In the genomic region with DNA sequence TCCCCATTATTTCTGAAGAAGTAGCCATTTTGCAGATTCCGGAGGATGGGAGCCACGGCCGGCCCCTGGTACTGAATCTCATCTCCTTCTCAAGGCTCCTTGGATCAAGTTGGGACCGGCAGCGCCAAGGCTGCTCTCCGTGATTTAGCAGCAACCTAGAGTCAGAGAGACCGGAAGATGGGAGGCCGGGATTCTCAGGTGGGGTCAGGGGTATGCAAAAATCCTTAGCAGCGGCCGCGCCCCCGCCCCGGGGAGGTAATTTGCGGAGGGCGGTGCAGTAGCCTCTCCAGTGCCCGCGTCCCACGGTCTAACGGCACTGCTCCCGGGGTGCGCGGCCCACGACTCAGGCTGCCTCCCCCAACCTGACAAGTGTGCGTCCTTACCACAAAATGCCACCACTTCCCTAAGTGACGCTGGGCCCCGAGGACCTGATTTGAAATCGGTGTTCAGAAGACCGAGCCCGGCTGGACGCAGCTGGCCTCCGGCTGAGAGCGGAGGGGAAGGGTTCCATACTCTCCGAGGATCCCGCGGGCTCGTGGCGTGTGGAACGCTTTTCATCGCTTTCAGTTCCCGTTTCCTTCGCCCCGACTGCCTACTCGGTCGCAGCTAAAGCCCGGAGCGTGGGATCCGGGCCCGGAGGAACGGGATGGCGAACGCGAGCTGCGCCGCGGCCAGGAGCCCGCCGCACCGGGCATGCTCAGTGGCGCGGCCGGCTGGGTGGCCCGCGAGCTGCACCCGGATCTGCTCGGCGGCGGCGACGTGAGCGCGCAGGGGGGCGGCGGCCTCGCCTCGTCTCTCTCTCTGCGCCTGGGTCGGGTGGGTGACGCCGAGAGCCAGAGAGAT, we compare ENCODE assay signal across 8 cellular contexts. TPM values are rescaled to one million over a fixed set of nuclear protein-coding genes. Genes with fewer than 3 reads are reported as not detected.
DNase-seq lines count a peak whose midpoint lies in the region; ATAC-seq and TF ChIP-seq lines count a peak whose summit lies in the region.

A gene with protein sequence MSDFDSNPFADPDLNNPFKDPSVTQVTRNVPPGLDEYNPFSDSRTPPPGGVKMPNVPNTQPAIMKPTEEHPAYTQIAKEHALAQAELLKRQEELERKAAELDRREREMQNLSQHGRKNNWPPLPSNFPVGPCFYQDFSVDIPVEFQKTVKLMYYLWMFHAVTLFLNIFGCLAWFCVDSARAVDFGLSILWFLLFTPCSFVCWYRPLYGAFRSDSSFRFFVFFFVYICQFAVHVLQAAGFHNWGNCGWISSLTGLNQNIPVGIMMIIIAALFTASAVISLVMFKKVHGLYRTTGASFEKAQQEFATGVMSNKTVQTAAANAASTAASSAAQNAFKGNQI (plus strand): TSS at position 787 of the 843 bp plus-strand sequence. CDS start 55 bp downstream, at position 842.

- no peaks in the 10 kb centered on the region for H3K9me2 ChIP-seq in GM23338 (ENCODE audit: insufficient read depth)

- H3K79me2 ChIP-seq in GM23338 (replicated peaks; ENCODE audit: insufficient read depth), result peaks cover 36% of the 10 kb centered on the region

- CTCF ChIA-PET in RWPE1 (lab: Yijun Ruan, JAX), result interaction anchor here (0.5 to 1.3 kb wide), 7 partner anchors 12 to 348 kb away, joined by 3 to 5 read pairs (median 3); no protein-coding TSS in a partner anchor

- 0 out of 2 replicates have a peak, but pooled peaks cover 14% of the 10 kb centered on the region for H4K20me1 ChIP-seq in GM23338 (replicated peaks; ENCODE audit: insufficient read depth)

- H3K36me3 Mint-ChIP-seq in GM23338 (ENCODE audit: low read depth) (peaks cover 3% of the 10 kb centered on the region; the same call in 1 of the 3 replicates), nephron (ENCODE audit: low read depth) (peaks cover 7% of the 10 kb centered on the region)
- H3K36me3 Mint-ChIP-seq in activated T-helper 2 cell treated with anti-CD3 and anti-CD28 coated beads, Interferon-gamma antibody, Interleukin-2, Interleukin-4, amounts not matched to agents 10 μg/mL and 5 μg/mL and 100 μg/mL, durations not matched to agents 14 hours and 24 hours and 36 hours (ENCODE audit: low read depth), result peaks cover 20% of the 10 kb centered on the region
- H3K36me3 Mint-ChIP-seq in stimulated activated naive CD8-positive, alpha-beta T cell treated with anti-CD3 and anti-CD28 coated beads, Interleukin-15, Interleukin-2, amounts not matched to agents 100 ng/mL and 50 ng/mL, for 24 hours (ENCODE audit: low read depth), result peaks cover 18% of the 10 kb centered on the region

- H3K27ac ChIP-seq in GM23338 (ENCODE audit: low read depth), result peak within 1 kb of the TSS; percentile 97
- peak within 1 kb of the TSS; percentile 92 for H3K27ac ChIP-seq in RWPE1

- peak within 1 kb of the TSS; percentile 82 for H3K4me2 ChIP-seq in GM23338

- peak; percentile 89 for ATAC-seq in GM23338

- peaks cover 18% of the 10 kb centered on the region for H3K4me1 ChIP-seq in GM23338 (ENCODE audit: insufficient read depth)

- TF ChIP-seq CTCF in GM23338 (conservative IDR thresholded peaks at IDR 0.05; ENCODE audit: low read depth in 2 of 2) (peak in 1 of 2 experiments; percentile 23; a peak in 1 of 4 replicates), RWPE1 (conservative IDR thresholded peaks at IDR 0.05; ENCODE audit: low read depth) (peak; percentile 58), fibroblast of pulmonary artery (IDR thresholded peaks at IDR 0.05; ENCODE audit: low read length, missing control alignments) (no peak), nephron (IDR thresholded peaks at IDR 0.05; ENCODE audit: unreplicated experiment in 3 of 3) (peak; percentile 45 to 53 (median 51))

- H3K4me3 ChIP-seq in GM23338, result peak within 1 kb of the TSS; percentile 99
- H3K4me3 ChIP-seq in fibroblast of pulmonary artery (replicated peaks; ENCODE audit: low read depth, low read length), result peak within 1 kb of the TSS; percentile 95

- peaks cover 31% of the 10 kb centered on the region for H3K4me1 Mint-ChIP-seq in GM23338
- peaks cover 29% of the 10 kb centered on the region for H3K4me1 Mint-ChIP-seq in activated T-helper 2 cell treated with anti-CD3 and anti-CD28 coated beads, Interferon-gamma antibody, Interleukin-2, Interleukin-4, amounts not matched to agents 10 μg/mL and 5 μg/mL and 100 μg/mL, durations not matched to agents 14 hours and 24 hours and 36 hours (ENCODE audit: low read depth)
- H3K4me1 Mint-ChIP-seq in nephron, result peaks cover 32% of the 10 kb centered on the region
- H3K4me1 Mint-ChIP-seq in stimulated activated naive CD8-positive, alpha-beta T cell treated with anti-CD3 and anti-CD28 coated beads, Interleukin-15, Interleukin-2, amounts not matched to agents 100 ng/mL and 50 ng/mL, for 24 hours (ENCODE audit: low read depth), result peaks cover 41% of the 10 kb centered on the region

- peaks cover 4% of the 10 kb centered on the region; the same call in 1 of the 2 replicates for H3F3A ChIP-seq in GM23338 (replicated peaks; ENCODE audit: low read depth)

- DNase-seq in ELF-1 (ENCODE audit: low read depth, low spot score), result peak; percentile 96
- DNase-seq in GM23338 (ENCODE audit: low spot score), result peak; percentile 97
- DNase-seq in LHCN-M2 (ENCODE audit: low read depth), result peak; percentile 89
- peak; percentile 94 for DNase-seq in RWPE1 (ENCODE audit: low spot score)
- peak; percentile 91 for DNase-seq in activated T-helper 2 cell treated with anti-CD3 and anti-CD28 coated beads, Interferon-gamma antibody, Interleukin-2, Interleukin-4, amounts not matched to agents 10 μg/mL and 5 μg/mL and 100 μg/mL, durations not matched to agents 14 hours and 24 hours and 36 hours (ENCODE audit: low spot score)
- DNase-seq in fibroblast of pulmonary artery (ENCODE audit: low read depth), result peak; percentile 94

- H3K9me3 Mint-ChIP-seq in GM23338, result no peaks in the 10 kb centered on the region
- H3K9me3 Mint-ChIP-seq in activated T-helper 2 cell treated with anti-CD3 and anti-CD28 coated beads, Interferon-gamma antibody, Interleukin-2, Interleukin-4, amounts not matched to agents 10 μg/mL and 5 μg/mL and 100 μg/mL, durations not matched to agents 14 hours and 24 hours and 36 hours, result no peaks in the 10 kb centered on the region
- H3K9me3 Mint-ChIP-seq in nephron, result no peaks in the 10 kb centered on the region
- no peaks in the 10 kb centered on the region for H3K9me3 Mint-ChIP-seq in stimulated activated naive CD8-positive, alpha-beta T cell treated with anti-CD3 and anti-CD28 coated beads, Interleukin-15, Interleukin-2, amounts not matched to agents 100 ng/mL and 50 ng/mL, for 24 hours

- POLR2A ChIA-PET in RWPE1 (lab: Yijun Ruan, JAX; ENCODE audit: low non-redundant PET), result interaction anchor here (1.4 kb wide), 1 partner anchor 66 kb away, joined by 10 read pairs; a partner anchor contains a TSS

- no peaks in the 10 kb centered on the region for H3K36me3 ChIP-seq in GM23338 (ENCODE audit: insufficient read depth)

- intact Hi-C loops in activated T-helper 2 cell treated with anti-CD3 and anti-CD28 coated beads, Interferon-gamma antibody, Interleukin-2, Interleukin-4, amounts not matched to agents 10 μg/mL and 5 μg/mL and 100 μg/mL, durations not matched to agents 14 hours and 24 hours and 36 hours (cut with micrococcal nuclease), result loop anchor here (1.0 kb wide), 1 partner anchor 66 kb away; a partner anchor contains a TSS

- H3K4me3 Mint-ChIP-seq in GM23338, result peak within 1 kb of the TSS; percentile 84
- peak within 1 kb of the TSS; percentile 95 for H3K4me3 Mint-ChIP-seq in activated T-helper 2 cell treated with anti-CD3 and anti-CD28 coated beads, Interferon-gamma antibody, Interleukin-2, Interleukin-4, amounts not matched to agents 10 μg/mL and 5 μg/mL and 100 μg/mL, durations not matched to agents 14 hours and 24 hours and 36 hours (ENCODE audit: low read depth)
- H3K4me3 Mint-ChIP-seq in nephron, result peak within 1 kb of the TSS; percentile 89 to 98 (median 95)
- H3K4me3 Mint-ChIP-seq in stimulated activated naive CD8-positive, alpha-beta T cell treated with anti-CD3 and anti-CD28 coated beads, Interleukin-15, Interleukin-2, amounts not matched to agents 100 ng/mL and 50 ng/mL, for 24 hours, result peak within 1 kb of the TSS; percentile 97

- H2AFZ ChIP-seq in GM23338, result peak within 1 kb of the TSS; percentile 99

- no peaks in the 10 kb centered on the region for H3K27me3 ChIP-seq in GM23338 (ENCODE audit: insufficient read depth)

- H3K27ac Mint-ChIP-seq in GM23338 (peak within 1 kb of the TSS; percentile 95), nephron (peak within 1 kb of the TSS; percentile 92 to 96 (median 94))
- H3K27ac Mint-ChIP-seq in activated T-helper 2 cell treated with anti-CD3 and anti-CD28 coated beads, Interferon-gamma antibody, Interleukin-2, Interleukin-4, amounts not matched to agents 10 μg/mL and 5 μg/mL and 100 μg/mL, durations not matched to agents 14 hours and 24 hours and 36 hours, result peak within 1 kb of the TSS; percentile 94
- peak within 1 kb of the TSS; percentile 97 for H3K27ac Mint-ChIP-seq in stimulated activated naive CD8-positive, alpha-beta T cell treated with anti-CD3 and anti-CD28 coated beads, Interleukin-15, Interleukin-2, amounts not matched to agents 100 ng/mL and 50 ng/mL, for 24 hours

- H3K27me3 Mint-ChIP-seq in GM23338 (ENCODE audit: insufficient read depth, low read depth, poor library complexity) (peaks cover 7% of the 10 kb centered on the region), nephron (ENCODE audit: low read depth) (no peaks in the 10 kb centered on the region)
- no peaks in the 10 kb centered on the region for H3K27me3 Mint-ChIP-seq in activated T-helper 2 cell treated with anti-CD3 and anti-CD28 coated beads, Interferon-gamma antibody, Interleukin-2, Interleukin-4, amounts not matched to agents 10 μg/mL and 5 μg/mL and 100 μg/mL, durations not matched to agents 14 hours and 24 hours and 36 hours (ENCODE audit: low read depth)
- H3K27me3 Mint-ChIP-seq in stimulated activated naive CD8-positive, alpha-beta T cell treated with anti-CD3 and anti-CD28 coated beads, Interleukin-15, Interleukin-2, amounts not matched to agents 100 ng/mL and 50 ng/mL, for 24 hours, result no peaks in the 10 kb centered on the region

TF ChIP-seq in GM23338, 12 proteins besides CTCF, POLR2A, EP300 and RAD21 (continues in another document):
- no peak for TF ChIP-seq ZNF331 (CRISPR knock-in tag; IDR thresholded peaks at IDR 0.05; ENCODE audit: low read depth)

RNA-seq across cellular contexts. Expression of the gene that starts here (rescaled TPM):
- total RNA-seq in GM23338 (2014; rRNA removed; shearing (Covaris generic)), result 53.0 and 53.9 TPM in 2 replicates
- polyA plus RNA-seq in GM23338 (2016; fragmentation: Nextera tagmentation; extraction: Ambion mirVana), result 22.1 and 26.8 TPM in 2 replicates
- 50.7 and 53.8 TPM in 2 replicates for total RNA-seq in LHCN-M2 (2014; rRNA removed)
- 13.9 TPM for polyA plus RNA-seq in LHCN-M2 (2012)
- 17.1 and 17.7 TPM in 2 replicates for total RNA-seq in activated T-helper 2 cell treated with anti-CD3 and anti-CD28 coated beads, Interferon-gamma antibody, Interleukin-2, Interleukin-4, amounts not matched to agents 10 μg/mL and 5 μg/mL and 100 μg/mL, durations not matched to agents 14 hours and 24 hours and 36 hours

Comparison
In these comparisons a context has a peak if more than half of its experiments do, and no peak if none do; other contexts are left out.
1. Peak in every context shown above with its lines: DNase-seq, ATAC-seq, H3K4me3 ChIP-seq and H3K27ac ChIP-seq.